8 cellular contexts compared by ENCODE assay signal in the genomic region with DNA sequence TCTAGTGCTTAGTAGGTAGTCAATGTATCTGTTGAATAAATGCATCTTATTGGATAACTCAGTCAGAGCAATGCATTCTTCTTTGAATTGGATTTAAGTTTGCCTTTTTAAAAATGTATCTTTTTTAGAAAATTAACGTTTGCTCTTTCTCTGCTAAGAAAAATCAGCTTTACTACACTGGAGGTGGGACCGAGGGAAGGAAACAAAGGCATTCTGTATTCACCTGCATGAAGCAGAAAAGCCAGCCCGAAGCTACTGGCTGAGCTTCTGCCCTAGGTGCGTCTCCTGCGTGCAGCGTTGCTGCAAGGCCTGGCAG. TPM values are rescaled to one million over a fixed set of nuclear protein-coding genes. Genes with fewer than 3 reads are reported as not detected.
DNase-seq lines count a peak whose midpoint lies in the region; ATAC-seq and TF ChIP-seq lines count a peak whose summit lies in the region.

No MANE protein-coding gene starts in this region.

- DNase-seq in A673 (ENCODE audit: low spot score) (no peak), cardiac fibroblast (ENCODE audit: low read depth in 2 of 2) (no peak), NCI-H226 (no peak), hippocampal formation (lab: John Stamatoyannopoulos, UW) (no peak)
- no peak for DNase-seq in stimulated activated CD4-positive, alpha-beta T cell treated with anti-CD3 and anti-CD28 coated beads, Interleukin-15, amount 100 ng/mL, for 24 hours

- H3K9me3 ChIP-seq in A673 (ENCODE audit: low read depth, low read length, poor library complexity, severe bottlenecking) (no peaks in the 10 kb centered on the region), muscle layer of duodenum (ENCODE audit: control insufficient read depth in 1 of 2, low read length in 2 of 2) (no peaks in the 10 kb centered on the region)

- BruUV-seq in A673 (replicated peaks; lab: Mats Ljungman, UMichigan): no TSS peak

- no peaks in the 10 kb centered on the region for H3K27me3 ChIP-seq in A673 (replicated peaks; ENCODE audit: insufficient read depth, low read depth, low read length, poor library complexity)
- H3K27me3 ChIP-seq in muscle layer of duodenum (ENCODE audit: low read depth, low read length): no peaks in the 10 kb centered on the region

- peak overlapping the region; percentile 51 for H3K4me3 ChIP-seq in A673 (ENCODE audit: low read depth, low read length, poor library complexity, severe bottlenecking)
- peak overlapping the region; percentile 27 to 38 for H3K4me3 ChIP-seq in cardiac fibroblast (replicated peaks in 1 of 2; ENCODE audit: low read depth in 2 of 2, low read length in 2 of 2)
- H3K4me3 ChIP-seq in muscle layer of duodenum (ENCODE audit: low read depth in 1 of 2, low read length in 2 of 2): peak overlapping the region; percentile 56 to 72

- TF ChIP-seq CTCF in A673 (conservative IDR thresholded peaks at IDR 0.05; ENCODE audit: low read depth, low read length): no peak
- TF ChIP-seq CTCF in cardiac fibroblast (IDR thresholded peaks at IDR 0.05; ENCODE audit: low read depth, low read length): no peak

- CTCF ChIA-PET in A673 (lab: Charles Lee): no interaction called here

- no peaks in the 10 kb centered on the region for H3K36me3 ChIP-seq in A673 (ENCODE audit: insufficient read depth, low read length, poor library complexity, severe bottlenecking)
- peaks cover 0 to 11% of the 10 kb centered on the region in 2 donors for H3K36me3 ChIP-seq in muscle layer of duodenum (ENCODE audit: control insufficient read depth in 1 of 2, insufficient read depth in 2 of 2, low read length in 2 of 2)

- peak; percentile 2 for ATAC-seq in HG03354 (IDR thresholded peaks at IDR 0.05; ENCODE audit: poor library complexity, severe bottlenecking, unreplicated experiment)
- ATAC-seq in HG03521 (IDR thresholded peaks at IDR 0.05; ENCODE audit: unreplicated experiment): no peak

- POLR2A ChIA-PET in A673 (lab: Charles Lee; ENCODE audit: low non-redundant PET): no interaction called here

- intact Hi-C loops in A673 (cut with micrococcal nuclease; ENCODE audit: unreplicated experiment): no loop called here

- H3K4me1 ChIP-seq in A673 (ENCODE audit: insufficient read depth, low read length, poor library complexity, severe bottlenecking): peaks cover 4% of the 10 kb centered on the region
- peaks cover 3 to 4% of the 10 kb centered on the region in 2 donors for H3K4me1 ChIP-seq in muscle layer of duodenum (ENCODE audit: control insufficient read depth in 1 of 2, insufficient read depth in 2 of 2, low read length in 2 of 2)

- H3K27ac ChIP-seq in A673 (ENCODE audit: low read depth, low read length, poor library complexity, severe bottlenecking) (peak overlapping the region; percentile 54), muscle layer of duodenum (ENCODE audit: low read length) (peak overlapping the region; percentile 97)

RNA-seq across cellular contexts. Expression of gene ITGB1, which starts 22.2 kb away (rescaled TPM):
- total RNA-seq in A673 (2021): 276 and 282 TPM in 2 replicates
